In the genomic region with DNA sequence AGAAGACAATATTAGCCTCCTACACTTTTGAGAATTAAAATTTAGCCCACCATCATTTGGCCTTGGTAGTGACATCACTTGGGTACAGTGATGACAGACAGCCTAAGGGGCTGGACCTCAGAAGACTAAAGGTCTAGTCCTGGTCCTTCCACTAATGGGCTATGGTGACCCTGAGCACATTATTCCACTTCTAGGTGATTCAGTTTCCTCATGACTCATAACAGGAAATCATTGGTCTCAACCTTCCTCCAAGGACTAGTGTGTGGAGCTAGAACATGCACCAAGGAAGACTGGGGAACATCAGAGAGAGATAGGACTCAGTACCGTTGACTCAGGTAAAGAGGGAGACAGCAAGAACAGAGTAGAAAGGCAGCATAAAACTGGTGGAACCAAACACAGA, we compare ENCODE assay signal across 22 cellular contexts.
DNase-seq lines count a peak whose midpoint lies in the region; ATAC-seq and TF ChIP-seq lines count a peak whose summit lies in the region.
"Had no signal": no experiment of that assay in that cellular context is flagged by ENCODE, and none has a peak within 500 bp of the region (broad histone marks: within the 10 kb centered on the region; RNA-seq: fewer than 3 reads in every experiment).

No MANE protein-coding gene starts in this region.

- no peak overlapping the region for H3K4me2 ChIP-seq in mammary epithelial cell (ENCODE audit: insufficient read depth, low read depth, low read length)

- intact Hi-C loops in mammary epithelial cell (cut with micrococcal nuclease) (loop anchor here (5.0 kb wide), 1 partner anchor 124 kb away; no protein-coding TSS in a partner anchor), left colon (cut with DNase I, micrococcal nuclease) (no loop called here), esophagus squamous epithelium (cut with DNase I) (no loop called here)

- H3K9me3 ChIP-seq in mammary epithelial cell (replicated peaks; ENCODE audit: insufficient read depth, low read length) (no peaks in the 10 kb centered on the region), esophagus squamous epithelium (no peaks in the 10 kb centered on the region)
- H3K9me3 ChIP-seq in CD8-positive, alpha-beta memory T cell (ENCODE audit: low read length): no peaks in the 10 kb centered on the region
- H3K9me3 ChIP-seq: body of pancreas, spleen, suprapubic skin had no signal

- no peak overlapping the region for H3K4me3 ChIP-seq in mammary epithelial cell (replicated peaks in 1 of 3; ENCODE audit: insufficient read depth in 1 of 3, low read depth in 2 of 3, low read length in 3 of 3)
- H3K4me3 ChIP-seq in esophagus squamous epithelium: no peak overlapping the region
- H3K4me3 ChIP-seq in CD8-positive, alpha-beta memory T cell (ENCODE audit: low read length): no peak overlapping the region
- H3K4me3 ChIP-seq: body of pancreas, spleen, suprapubic skin had no signal

- no peak overlapping the region for H2AFZ ChIP-seq in mammary epithelial cell (ENCODE audit: low read depth, low read length)

- peak; percentile 56 for DNase-seq in DMS53 treated with DMSO at 0.1 percent for 48 hours (lab: John Stamatoyannopoulos, UW; ENCODE audit: unreplicated experiment)
- peak; percentile 28 for DNase-seq in LHCN-M2 (ENCODE audit: low read depth)
- DNase-seq in mammary epithelial cell: peak; percentile 70
- no peak for DNase-seq in left colon
- DNase-seq in esophagus squamous epithelium (lab: John Stamatoyannopoulos, UW): no peak
- DNase-seq in CD8-positive, alpha-beta memory T cell: no peak
- no peak for DNase-seq in dedifferentiated amniotic fluid mesenchymal stem cell (ENCODE audit: extremely low spot score)
- DNase-seq: activated CD4-positive, alpha-beta memory T cell treated with anti-CD3 and anti-CD28 coated beads, Interleukin-2, amount 10 ng/mL, durations not matched to agents 7 days and 5 days; activated T-cell treated with anti-CD3 and anti-CD28 coated beads, Interleukin-2, amount 50 U/mL, for 4 hours; body of pancreas; cortex of kidney; head of caudate nucleus; naive thymus-derived CD8-positive, alpha-beta T cell; NCI-H1694 treated with DMSO at 0.1 percent for 48 hours; NCI-H446 treated with DMSO at 0.1 percent for 48 hours; SIG-M5; T-helper 17 cell; WERI-Rb-1 had no signal

- H3K4me1 ChIP-seq in mammary epithelial cell (ENCODE audit: insufficient read depth, low read length): no peaks in the 10 kb centered on the region
- no peaks in the 10 kb centered on the region for H3K4me1 ChIP-seq in esophagus squamous epithelium
- H3K4me1 ChIP-seq in CD8-positive, alpha-beta memory T cell (ENCODE audit: insufficient read depth, low read length): no peaks in the 10 kb centered on the region
- H3K4me1 ChIP-seq: body of pancreas, spleen, suprapubic skin had no signal

- dilution Hi-C loops in mammary epithelial cell (cut with HindIII; ENCODE audit: low sequenced_read_pairs): loop anchor here (5.0 kb wide), 1 partner anchor 66 kb away; a partner anchor contains a TSS

- TF ChIP-seq CTCF in mammary epithelial cell (conservative IDR thresholded peaks at IDR 0.05 in 1 of 2, IDR thresholded peaks at IDR 0.05 in 1 of 2; ENCODE audit: extremely low read depth in 1 of 2, insufficient read depth in 1 of 2, low read depth in 1 of 2, low read length in 2 of 2) (no peak), esophagus squamous epithelium (IDR thresholded peaks at IDR 0.05) (no peak)

- H3K27me3 ChIP-seq in mammary epithelial cell (ENCODE audit: insufficient read depth, low read length): no peaks in the 10 kb centered on the region
- no peaks in the 10 kb centered on the region for H3K27me3 ChIP-seq in esophagus squamous epithelium
- H3K27me3 ChIP-seq in CD8-positive, alpha-beta memory T cell (ENCODE audit: insufficient read depth, low read length, poor library complexity, severe bottlenecking): no peaks in the 10 kb centered on the region
- H3K27me3 ChIP-seq: body of pancreas, suprapubic skin had no signal

- no TSS peak for BruUV-seq in mammary epithelial cell (replicated peaks; lab: Mats Ljungman, UMichigan)

- no peaks in the 10 kb centered on the region for H3K36me3 Mint-ChIP-seq in CD8-positive, alpha-beta memory T cell
- H3K36me3 Mint-ChIP-seq: activated naive CD4-positive, alpha-beta T cell treated with anti-CD3 and anti-CD28 coated beads, Interleukin-2, amount 50 U/mL, for 24 hours; naive thymus-derived CD8-positive, alpha-beta T cell had no signal

- H3K27ac ChIP-seq in mammary epithelial cell (ENCODE audit: insufficient read depth, low read depth, low read length) (peak overlapping the region; percentile 13), esophagus squamous epithelium (no peak overlapping the region)
- no peak overlapping the region for H3K27ac ChIP-seq in CD8-positive, alpha-beta memory T cell (ENCODE audit: low read depth, low read length)
- H3K27ac ChIP-seq: body of pancreas, spleen, suprapubic skin, WERI-Rb-1 had no signal

- H3K27ac Mint-ChIP-seq in CD8-positive, alpha-beta memory T cell: no peak overlapping the region
- H3K27ac Mint-ChIP-seq: activated CD4-positive, alpha-beta memory T cell treated with anti-CD3 and anti-CD28 coated beads, Interleukin-2, amount 10 ng/mL, durations not matched to agents 7 days and 5 days; activated naive CD4-positive, alpha-beta T cell treated with anti-CD3 and anti-CD28 coated beads, Interleukin-2, amount 50 U/mL, for 24 hours; naive thymus-derived CD8-positive, alpha-beta T cell; T-helper 17 cell had no signal

- POLR2A ChIA-PET in CD8-positive, alpha-beta memory T cell (lab: Charles Lee): no interaction called here

- no peak for TF ChIP-seq POLR2A in esophagus squamous epithelium (IDR thresholded peaks at IDR 0.05)

- H3K36me3 ChIP-seq in mammary epithelial cell (ENCODE audit: insufficient read depth, low read length): peaks cover 22% of the 10 kb centered on the region
- peaks cover 0 to 72% (median 5%) of the 10 kb centered on the region in 3 donors for H3K36me3 ChIP-seq in esophagus squamous epithelium
- no peaks in the 10 kb centered on the region for H3K36me3 ChIP-seq in CD8-positive, alpha-beta memory T cell (ENCODE audit: insufficient read depth, low read length)

- in situ Hi-C loops in mammary epithelial cell (cut with MboI; ENCODE audit: low sequenced_read_pairs in 2 of 2): no loop called here

- no peaks in the 10 kb centered on the region for H4K20me1 ChIP-seq in mammary epithelial cell (ENCODE audit: insufficient read depth, low read length)

- peaks cover 0 to 6% (median 0%) of the 10 kb centered on the region in 5 donors for H3K9me3 Mint-ChIP-seq in CD8-positive, alpha-beta memory T cell
- H3K9me3 Mint-ChIP-seq: activated CD4-positive, alpha-beta memory T cell treated with anti-CD3 and anti-CD28 coated beads, Interleukin-2, amount 10 ng/mL, durations not matched to agents 7 days and 5 days; activated naive CD4-positive, alpha-beta T cell treated with anti-CD3 and anti-CD28 coated beads, Interleukin-2, amount 50 U/mL, for 24 hours; activated T-cell treated with anti-CD3 and anti-CD28 coated beads, Interleukin-2, amount 50 U/mL, for 4 hours; naive thymus-derived CD8-positive, alpha-beta T cell had no signal

- no peaks in the 10 kb centered on the region for H3K79me2 ChIP-seq in mammary epithelial cell (ENCODE audit: insufficient read depth, low read length)

- WGBS in mammary epithelial cell (ENCODE audit: low coverage, missing lambda C conversion rate): 33% methylated on average over 1 of the region's 1 CpG
- WGBS in esophagus squamous epithelium, 2 donors: 27 to 78% methylated on average over 1 of the region's 1 CpG

- CTCF ChIA-PET in mammary epithelial cell (lab: Charles Lee; ENCODE audit: low non-redundant PET): no interaction called here
- CTCF ChIA-PET in CD8-positive, alpha-beta memory T cell (lab: Charles Lee): no interaction called here

- no peak overlapping the region for H3K4me3 Mint-ChIP-seq in CD8-positive, alpha-beta memory T cell
- H3K4me3 Mint-ChIP-seq: activated CD4-positive, alpha-beta memory T cell treated with anti-CD3 and anti-CD28 coated beads, Interleukin-2, amount 10 ng/mL, durations not matched to agents 7 days and 5 days; activated naive CD4-positive, alpha-beta T cell treated with anti-CD3 and anti-CD28 coated beads, Interleukin-2, amount 50 U/mL, for 24 hours; activated T-cell treated with anti-CD3 and anti-CD28 coated beads, Interleukin-2, amount 50 U/mL, for 4 hours; naive thymus-derived CD8-positive, alpha-beta T cell; T-helper 17 cell had no signal

- no peaks in the 10 kb centered on the region for H3K27me3 Mint-ChIP-seq in CD8-positive, alpha-beta memory T cell

- no peaks in the 10 kb centered on the region for H3K4me1 Mint-ChIP-seq in CD8-positive, alpha-beta memory T cell
- H3K4me1 Mint-ChIP-seq: activated CD4-positive, alpha-beta memory T cell treated with anti-CD3 and anti-CD28 coated beads, Interleukin-2, amount 10 ng/mL, durations not matched to agents 7 days and 5 days; activated naive CD4-positive, alpha-beta T cell treated with anti-CD3 and anti-CD28 coated beads, Interleukin-2, amount 50 U/mL, for 24 hours; naive thymus-derived CD8-positive, alpha-beta T cell; T-helper 17 cell had no signal

- H3K9ac ChIP-seq in mammary epithelial cell (ENCODE audit: insufficient read depth, low read length): no peak overlapping the region

- peak; percentile 88 for ATAC-seq in left colon
- no peak for ATAC-seq in HG03439 (IDR thresholded peaks at IDR 0.05; ENCODE audit: unreplicated experiment)
- ATAC-seq: activated T-cell treated with anti-CD3 and anti-CD28 coated beads, Interleukin-2, amount 50 U/mL, for 4 hours; body of pancreas; naive thymus-derived CD8-positive, alpha-beta T cell; T-helper 17 cell had no signal

Comparison
In these comparisons a context has a peak if more than half of its experiments do, and no peak if none do; other contexts are left out.
1. DNase-seq: peak in DMS53 treated with DMSO at 0.1 percent for 48 hours (single experiment), LHCN-M2 (single experiment) and mammary epithelial cell (single experiment); none in left colon (0 of 2), esophagus squamous epithelium (single experiment), CD8-positive, alpha-beta memory T cell (0 of 5) and dedifferentiated amniotic fluid mesenchymal stem cell (single experiment).